In the genomic region with DNA sequence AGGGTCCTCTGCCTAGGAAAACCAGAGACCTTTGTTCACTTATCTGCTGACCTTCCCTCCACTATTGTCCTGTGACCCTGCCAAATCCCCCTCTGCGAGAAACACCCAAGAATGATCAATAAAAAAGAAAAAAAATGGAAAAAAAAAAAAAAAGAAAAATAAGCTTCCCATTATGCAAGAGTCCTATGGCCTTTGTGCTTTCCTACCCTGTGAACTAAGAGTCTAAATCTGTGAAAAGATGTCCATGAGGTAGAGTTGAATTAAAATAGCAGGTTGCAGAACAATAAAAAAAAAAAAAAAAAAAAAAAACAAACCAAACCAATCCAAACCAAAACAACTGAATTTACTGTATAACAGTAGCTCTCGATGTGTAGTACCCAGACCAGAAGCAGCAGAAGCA, we compare ENCODE assay signal across 1 cellular context.
TF ChIP-seq lines count a peak whose summit lies in the region.
"Not testable (repeated sequence)": the region's sequence is repeated elsewhere in the genome, so short reads cannot be mapped to it uniquely, and the experiment has no call there.

No MANE protein-coding gene starts in this region.

TF ChIP-seq in HepG2, 621 proteins besides CTCF, POLR2A, EP300 and RAD21:
- TF ChIP-seq, protein P1, sequence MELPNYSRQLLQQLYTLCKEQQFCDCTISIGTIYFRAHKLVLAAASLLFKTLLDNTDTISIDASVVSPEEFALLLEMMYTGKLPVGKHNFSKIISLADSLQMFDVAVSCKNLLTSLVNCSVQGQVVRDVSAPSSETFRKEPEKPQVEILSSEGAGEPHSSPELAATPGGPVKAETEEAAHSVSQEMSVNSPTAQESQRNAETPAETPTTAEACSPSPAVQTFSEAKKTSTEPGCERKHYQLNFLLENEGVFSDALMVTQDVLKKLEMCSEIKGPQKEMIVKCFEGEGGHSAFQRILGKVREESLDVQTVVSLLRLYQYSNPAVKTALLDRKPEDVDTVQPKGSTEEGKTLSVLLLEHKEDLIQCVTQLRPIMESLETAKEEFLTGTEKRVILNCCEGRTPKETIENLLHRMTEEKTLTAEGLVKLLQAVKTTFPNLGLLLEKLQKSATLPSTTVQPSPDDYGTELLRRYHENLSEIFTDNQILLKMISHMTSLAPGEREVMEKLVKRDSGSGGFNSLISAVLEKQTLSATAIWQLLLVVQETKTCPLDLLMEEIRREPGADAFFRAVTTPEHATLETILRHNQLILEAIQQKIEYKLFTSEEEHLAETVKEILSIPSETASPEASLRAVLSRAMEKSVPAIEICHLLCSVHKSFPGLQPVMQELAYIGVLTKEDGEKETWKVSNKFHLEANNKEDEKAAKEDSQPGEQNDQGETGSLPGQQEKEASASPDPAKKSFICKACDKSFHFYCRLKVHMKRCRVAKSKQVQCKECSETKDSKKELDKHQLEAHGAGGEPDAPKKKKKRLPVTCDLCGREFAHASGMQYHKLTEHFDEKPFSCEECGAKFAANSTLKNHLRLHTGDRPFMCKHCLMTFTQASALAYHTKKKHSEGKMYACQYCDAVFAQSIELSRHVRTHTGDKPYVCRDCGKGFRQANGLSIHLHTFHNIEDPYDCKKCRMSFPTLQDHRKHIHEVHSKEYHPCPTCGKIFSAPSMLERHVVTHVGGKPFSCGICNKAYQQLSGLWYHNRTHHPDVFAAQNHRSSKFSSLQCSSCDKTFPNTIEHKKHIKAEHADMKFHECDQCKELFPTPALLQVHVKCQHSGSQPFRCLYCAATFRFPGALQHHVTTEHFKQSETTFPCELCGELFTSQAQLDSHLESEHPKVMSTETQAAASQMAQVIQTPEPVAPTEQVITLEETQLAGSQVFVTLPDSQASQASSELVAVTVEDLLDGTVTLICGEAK (IDR thresholded peaks at IDR 0.05) = peak; percentile 58
- TF ChIP-seq, protein P1 (CRISPR knock-in tag; IDR thresholded peaks at IDR 0.05) = not testable (repeated sequence)
